22 cellular contexts compared by ENCODE assay signal in the genomic region with DNA sequence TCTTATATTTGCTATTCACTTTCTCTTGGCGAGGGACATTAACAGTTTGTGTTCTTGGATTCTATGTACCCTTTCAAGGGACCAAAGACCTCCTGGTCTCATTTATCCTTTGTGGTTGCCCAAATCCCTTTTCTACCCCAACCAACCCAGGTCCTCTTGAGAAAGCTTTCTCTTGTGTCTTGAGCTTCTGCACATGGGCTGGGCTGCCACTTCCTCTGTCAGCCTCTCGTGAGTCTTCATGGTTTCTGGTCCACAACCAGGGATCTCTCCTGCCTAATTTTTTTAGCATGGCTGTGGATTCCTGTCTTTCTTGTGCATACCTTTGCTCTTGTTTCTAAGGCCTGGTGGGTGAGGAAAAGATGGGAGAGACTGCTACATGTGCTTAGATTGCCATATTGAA. TPM values are rescaled to one million over a fixed set of nuclear protein-coding genes. Genes with fewer than 3 reads are reported as not detected.
"Had no signal": no experiment of that assay in that cellular context is flagged by ENCODE, and none has a peak within 500 bp of the region (broad histone marks: within the 10 kb centered on the region; RNA-seq: fewer than 3 reads in every experiment).

No MANE protein-coding gene starts in this region.

- H3K27ac Mint-ChIP-seq: activated B cell treated with CpG ODN at 0.5 μM for 24 hours; activated CD4-positive, alpha-beta memory T cell treated with anti-CD3 and anti-CD28 coated beads, Interleukin-2, amount 10 ng/mL, durations not matched to agents 7 days and 5 days; natural killer cell; stimulated activated naive CD8-positive, alpha-beta T cell treated with anti-CD3 and anti-CD28 coated beads, Interleukin-15, amount 100 ng/mL, for 72 hours had no signal

- H3K36me3 ChIP-seq: neutrophil, transverse colon had no signal

- H3K9me3 ChIP-seq: ascending aorta, neutrophil, suprapubic skin, transverse colon had no signal

- H3K4me3 ChIP-seq: ascending aorta, coronary artery, lung, smooth muscle cell, suprapubic skin, transverse colon had no signal

- H3K27me3 ChIP-seq: ascending aorta, neutrophil, transverse colon had no signal

- H3K36me3 Mint-ChIP-seq: natural killer cell had no signal

- H3K4me1 Mint-ChIP-seq: activated B cell treated with CpG ODN at 0.5 μM for 24 hours; activated CD4-positive, alpha-beta memory T cell treated with anti-CD3 and anti-CD28 coated beads, Interleukin-2, amount 10 ng/mL, durations not matched to agents 7 days and 5 days; natural killer cell; stimulated activated naive CD8-positive, alpha-beta T cell treated with anti-CD3 and anti-CD28 coated beads, Interleukin-15, amount 100 ng/mL, for 72 hours had no signal

- H3K27ac ChIP-seq: ascending aorta, coronary artery, neutrophil, parathyroid adenoma, suprapubic skin, transverse colon had no signal

- H3K9me3 Mint-ChIP-seq: activated CD4-positive, alpha-beta memory T cell treated with anti-CD3 and anti-CD28 coated beads, Interleukin-2, amount 10 ng/mL, durations not matched to agents 7 days and 5 days; natural killer cell had no signal

- H2AFZ ChIP-seq: parathyroid adenoma had no signal

- DNase-seq: activated B cell treated with CpG ODN at 0.5 μM for 24 hours; activated CD4-positive, alpha-beta memory T cell treated with anti-CD3 and anti-CD28 coated beads, Interleukin-2, amount 10 ng/mL, durations not matched to agents 7 days and 5 days; activated CD4-positive, alpha-beta T cell treated with anti-CD3 and anti-CD28 coated beads for 4 hours; activated naive CD4-positive, alpha-beta T cell treated with anti-CD3 and anti-CD28 coated beads, Interleukin-2, amount 50 U/mL, for 16 hours; activated T-cell treated with anti-CD3 and anti-CD28 coated beads, Interleukin-2, amount 50 U/mL, for 1 hour; erythroblast; foreskin melanocyte; head of caudate nucleus; kidney; natural killer cell; stimulated activated CD4-positive, alpha-beta T cell treated with anti-CD3 and anti-CD28 coated beads, Interleukin-4, amount 100 ng/mL, for 1 hour; stimulated activated naive CD8-positive, alpha-beta T cell treated with anti-CD3 and anti-CD28 coated beads, Interleukin-15, amount 100 ng/mL, for 72 hours; transverse colon had no signal

- H3K4me1 ChIP-seq: ascending aorta, parathyroid adenoma, suprapubic skin, transverse colon had no signal

- H3K79me2 ChIP-seq: parathyroid adenoma had no signal

- H3K4me2 ChIP-seq: smooth muscle cell had no signal

- H3K4me3 Mint-ChIP-seq: activated B cell treated with CpG ODN at 0.5 μM for 24 hours; activated CD4-positive, alpha-beta memory T cell treated with anti-CD3 and anti-CD28 coated beads, Interleukin-2, amount 10 ng/mL, durations not matched to agents 7 days and 5 days; natural killer cell; stimulated activated naive CD8-positive, alpha-beta T cell treated with anti-CD3 and anti-CD28 coated beads, Interleukin-15, amount 100 ng/mL, for 72 hours had no signal

- H3K9ac ChIP-seq: parathyroid adenoma had no signal

- ATAC-seq: left lobe of liver; natural killer cell; sciatic nerve; stimulated activated naive CD8-positive, alpha-beta T cell treated with anti-CD3 and anti-CD28 coated beads, Interleukin-15, amount 100 ng/mL, for 72 hours had no signal

RNA-seq across cellular contexts. Expression of a gene that starts 52.4 kb away (rescaled TPM):
- total RNA-seq: activated B cell treated with CpG ODN at 0.5 μM for 24 hours; activated CD4-positive, alpha-beta memory T cell treated with anti-CD3 and anti-CD28 coated beads, Interleukin-2, amount 10 ng/mL, durations not matched to agents 7 days and 5 days; ascending aorta; kidney; natural killer cell; sciatic nerve; smooth muscle cell; suprapubic skin had no signal
